ENCODE assay signal across 8 cellular contexts in genomic region chrX:154136627-154137161, GRCh38. TPM values are rescaled to one million over a fixed set of nuclear protein-coding genes. Genes with fewer than 3 reads are reported as not detected.
DNase-seq lines count a peak whose midpoint lies in the region; ATAC-seq and TF ChIP-seq lines count a peak whose summit lies in the region.

No MANE protein-coding gene starts in this region.

- WGBS in prostate gland: 0% methylated on average over 7 of the region's 44 CpGs
- 0 to 16% methylated on average over 2 to 42 of the region's 44 CpGs for WGBS in upper lobe of left lung, 2 donors

- H3K27ac ChIP-seq in RWPE1 (no peak overlapping the region), prostate gland (no peak overlapping the region), upper lobe of left lung (peak overlapping the region in 2 of 4 donors; percentile 10 to 65)

- ATAC-seq in Right ventricle myocardium superior (ENCODE audit: poor library complexity) (peak; percentile 93), upper lobe of left lung (ENCODE audit: low FRiP score in 2 of 2) (peak; percentile 71 to 95), HG03469 (IDR thresholded peaks at IDR 0.05; ENCODE audit: unreplicated experiment) (no peak)

- DNase-seq in CMK (ENCODE audit: low read depth) (peak; percentile 24), HPDE6-E6E7 (ENCODE audit: extremely low spot score) (peak; percentile 72), RWPE1 (ENCODE audit: low spot score) (peak; percentile 49), Right ventricle myocardium superior (peak; percentile 78), prostate gland (ENCODE audit: low spot score) (peak; percentile 44), upper lobe of left lung (peak; percentile 74 to 94)
- DNase-seq in activated gamma-delta T cell treated with anti-CD3 and anti-CD28 coated beads, Interleukin-2, amount 50 U/mL, for 16 hours (ENCODE audit: low read depth): peak; percentile 52

- no peak for TF ChIP-seq EP300 in upper lobe of left lung (IDR thresholded peaks at IDR 0.05)

- no peaks in the 10 kb centered on the region for H3K36me3 ChIP-seq in prostate gland
- H3K36me3 ChIP-seq in upper lobe of left lung: no peaks in the 10 kb centered on the region

- intact Hi-C loops in Right ventricle myocardium superior (cut with DNase I) (no loop called here), prostate gland (cut with DNase I) (no loop called here)

- H3K9me3 ChIP-seq in prostate gland (no peaks in the 10 kb centered on the region), upper lobe of left lung (no peaks in the 10 kb centered on the region)

- H3K27me3 ChIP-seq in prostate gland (replicated peaks; ENCODE audit: insufficient read depth) (no peaks in the 10 kb centered on the region), upper lobe of left lung (no peaks in the 10 kb centered on the region)

- POLR2A ChIA-PET in RWPE1 (lab: Yijun Ruan, JAX; ENCODE audit: low non-redundant PET): no interaction called here

- H3K4me1 ChIP-seq in prostate gland (replicated peaks): no peaks in the 10 kb centered on the region
- peaks cover 0 to 4% (median 0%) of the 10 kb centered on the region in 4 donors for H3K4me1 ChIP-seq in upper lobe of left lung

- peak; percentile 81 for TF ChIP-seq CTCF in RWPE1 (conservative IDR thresholded peaks at IDR 0.05; ENCODE audit: low read depth)
- TF ChIP-seq CTCF in prostate gland (IDR thresholded peaks at IDR 0.05): peak; percentile 30 to 66 (median 58)
- TF ChIP-seq CTCF in upper lobe of left lung (IDR thresholded peaks at IDR 0.05): peak; percentile 58 to 83 (median 80)

- H3K4me3 ChIP-seq in prostate gland: peak overlapping the region in 1 of 2 donors; percentile 11
- peak overlapping the region in 3 of 4 donors; percentile 21 to 45 (median 37) for H3K4me3 ChIP-seq in upper lobe of left lung

- CTCF ChIA-PET in RWPE1 (lab: Yijun Ruan, JAX): interaction anchor here (0.6 to 1.4 kb wide), 3 partner anchors 10 to 172 kb away, joined by 3 to 4 read pairs (median 3); no protein-coding TSS in a partner anchor

- TF ChIP-seq POLR2A in prostate gland (IDR thresholded peaks at IDR 0.05) (no peak), upper lobe of left lung (IDR thresholded peaks at IDR 0.05) (no peak)

RNA-seq across cellular contexts. Expression of gene OPN1LW, which starts 7.3 kb away (rescaled TPM):
- total RNA-seq in Right ventricle myocardium superior (not detected), prostate gland (not detected), upper lobe of left lung (not detected)

RNA-seq across cellular contexts. Expression of gene MECP2, which starts 39.2 kb away (rescaled TPM):
- total RNA-seq in Right ventricle myocardium superior (30.5 TPM), prostate gland (10 to 100 TPM; 54.4 to 85.2 TPM), upper lobe of left lung (100 to 1,000 TPM in 1 of 6 donors, 10 to 100 TPM in 5; 43.3 to 110 (median 59.3) TPM)

RNA-seq across cellular contexts. Expression of gene OPN1MW, which starts 45.7 kb away (rescaled TPM):
- total RNA-seq in Right ventricle myocardium superior (not detected), prostate gland (not detected), upper lobe of left lung (not detected)

Comparison
In these comparisons a context has a peak if more than half of its experiments do, and no peak if none do; other contexts are left out.
1. DNase-seq: peak in every context shown above with its lines; median percentile 84 in upper lobe of left lung; 78 in Right ventricle myocardium superior; 72 in HPDE6-E6E7; 52 in activated gamma-delta T cell treated with anti-CD3 and anti-CD28 coated beads, Interleukin-2, amount 50 U/mL, for 16 hours; 49 in RWPE1; 44 in prostate gland; 24 in CMK.